Comparison of ENCODE assay signal across 9 cellular contexts in the genomic region with DNA sequence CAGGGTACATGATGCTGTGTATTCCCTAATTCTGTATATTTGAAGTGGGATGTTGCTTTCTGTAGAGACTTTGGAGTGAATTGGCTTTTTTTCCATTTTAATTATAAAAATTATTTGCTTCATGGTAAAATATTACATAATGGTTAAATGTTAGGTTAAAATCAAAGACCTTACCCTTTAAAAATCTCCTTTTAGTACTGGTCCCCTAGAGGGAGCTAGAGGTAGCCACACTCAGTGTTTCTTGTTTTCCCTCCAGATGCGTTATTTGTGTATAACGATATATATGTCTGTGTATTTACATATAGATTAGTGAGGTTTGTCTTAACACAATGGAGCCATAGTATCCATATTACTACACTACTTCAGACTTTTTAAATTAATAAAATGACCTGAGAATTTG.
DNase-seq lines count a peak whose midpoint lies in the region; ATAC-seq and TF ChIP-seq lines count a peak whose summit lies in the region.
"Had no signal": no experiment of that assay in that cellular context is flagged by ENCODE, and none has a peak within 500 bp of the region (broad histone marks: within the 10 kb centered on the region; RNA-seq: fewer than 3 reads in every experiment).

No MANE protein-coding gene starts in this region.

- H3K36me3 Mint-ChIP-seq in activated CD8-positive, alpha-beta memory T cell treated with anti-CD3 and anti-CD28 coated beads, Interleukin-2, amount 10 ng/mL, durations not matched to agents 7 days and 5 days, result no peaks in the 10 kb centered on the region

- no peak overlapping the region for H2BK5ac ChIP-seq in mesenchymal stem cell (ENCODE audit: low read depth, low read length, poor library complexity, severe bottlenecking)

- no peak overlapping the region for H2BK12ac ChIP-seq in mesenchymal stem cell (ENCODE audit: low read length in 2 of 2)

- H3K27ac ChIP-seq in foreskin keratinocyte (no peak overlapping the region), mesenchymal stem cell (ENCODE audit: low read length, poor library complexity, severe bottlenecking) (no peak overlapping the region)

- H3K27me3 Mint-ChIP-seq in activated CD8-positive, alpha-beta memory T cell treated with anti-CD3 and anti-CD28 coated beads, Interleukin-2, amount 10 ng/mL, durations not matched to agents 7 days and 5 days, result no peaks in the 10 kb centered on the region
- H3K27me3 Mint-ChIP-seq: activated CD4-positive, alpha-beta T cell treated with anti-CD3 and anti-CD28 coated beads for 36 hours had no signal

- H3K9ac ChIP-seq in mesenchymal stem cell (ENCODE audit: low read length), result no peak overlapping the region

- TF ChIP-seq CTCF in AG09319 (IDR thresholded peaks at IDR 0.05; ENCODE audit: low read depth, low read length) (peak; percentile 18), foreskin keratinocyte (conservative IDR thresholded peaks at IDR 0.05) (peak; percentile 27)

- no peaks in the 10 kb centered on the region for H3K9me3 ChIP-seq in mesenchymal stem cell (ENCODE audit: control insufficient read depth, low read length)

- no peak for DNase-seq in AG09319 (ENCODE audit: extremely low read depth, low read depth)
- DNase-seq in H7, result peak; percentile 43
- peak; percentile 34 for DNase-seq in RPMI7951 (ENCODE audit: low read depth)
- DNase-seq in foreskin keratinocyte, result no peak
- no peak for DNase-seq in mesenchymal stem cell
- no peak for DNase-seq in activated CD8-positive, alpha-beta memory T cell treated with anti-CD3 and anti-CD28 coated beads, Interleukin-2, amount 10 ng/mL, durations not matched to agents 7 days and 5 days
- no peak for DNase-seq in GDM1 (lab: John Stamatoyannopoulos, UW)
- DNase-seq: activated CD4-positive, alpha-beta T cell treated with anti-CD3 and anti-CD28 coated beads for 36 hours had no signal

- H3K36me3 ChIP-seq in H7 (replicated peaks; ENCODE audit: control insufficient read depth, insufficient read depth, low read length), result no peaks in the 10 kb centered on the region
- peaks cover 0 to 6% of the 10 kb centered on the region in 2 experiments for H3K36me3 ChIP-seq in mesenchymal stem cell (ENCODE audit: control insufficient read depth in 1 of 2, insufficient read depth in 2 of 2, low read depth in 1 of 2, low read length in 2 of 2)

- H3K4me1 ChIP-seq in foreskin keratinocyte, result no peaks in the 10 kb centered on the region
- H3K4me1 ChIP-seq in mesenchymal stem cell (ENCODE audit: control insufficient read depth, insufficient read depth, low read depth, low read length), result peaks cover 6% of the 10 kb centered on the region

- no peak overlapping the region for H3K27ac Mint-ChIP-seq in activated CD8-positive, alpha-beta memory T cell treated with anti-CD3 and anti-CD28 coated beads, Interleukin-2, amount 10 ng/mL, durations not matched to agents 7 days and 5 days
- H3K27ac Mint-ChIP-seq: activated CD4-positive, alpha-beta T cell treated with anti-CD3 and anti-CD28 coated beads for 36 hours had no signal

- H3K9me3 Mint-ChIP-seq in activated CD8-positive, alpha-beta memory T cell treated with anti-CD3 and anti-CD28 coated beads, Interleukin-2, amount 10 ng/mL, durations not matched to agents 7 days and 5 days (ENCODE audit: low read depth), result peaks cover 2% of the 10 kb centered on the region

- H3K27me3 ChIP-seq in H7 (ENCODE audit: control insufficient read depth, insufficient read depth, low read length) (no peaks in the 10 kb centered on the region), foreskin keratinocyte (no peaks in the 10 kb centered on the region), mesenchymal stem cell (ENCODE audit: control insufficient read depth in 1 of 2, insufficient read depth in 1 of 2, low read length in 2 of 2) (no peaks in the 10 kb centered on the region)

- no peaks in the 10 kb centered on the region for H3K4me1 Mint-ChIP-seq in activated CD8-positive, alpha-beta memory T cell treated with anti-CD3 and anti-CD28 coated beads, Interleukin-2, amount 10 ng/mL, durations not matched to agents 7 days and 5 days
- H3K4me1 Mint-ChIP-seq: activated CD4-positive, alpha-beta T cell treated with anti-CD3 and anti-CD28 coated beads for 36 hours had no signal

- H3K4ac ChIP-seq in mesenchymal stem cell (ENCODE audit: low read depth in 1 of 2, low read length in 2 of 2), result no peak overlapping the region

- no peak overlapping the region for H4K8ac ChIP-seq in mesenchymal stem cell (ENCODE audit: low read length)

- no peak overlapping the region for H3K23ac ChIP-seq in mesenchymal stem cell (ENCODE audit: low read length in 2 of 2)

- no peak overlapping the region for H2AFZ ChIP-seq in mesenchymal stem cell (ENCODE audit: low read depth, low read length)

- H4K91ac ChIP-seq in mesenchymal stem cell (ENCODE audit: low read length), result no peak overlapping the region

- H3K14ac ChIP-seq in mesenchymal stem cell (ENCODE audit: low read length in 2 of 2), result no peak overlapping the region

- no CpG with 5 or more reads among the region's 2 CpGs for WGBS in mesenchymal stem cell

- H3K4me3 Mint-ChIP-seq in activated CD8-positive, alpha-beta memory T cell treated with anti-CD3 and anti-CD28 coated beads, Interleukin-2, amount 10 ng/mL, durations not matched to agents 7 days and 5 days, result no peak overlapping the region
- H3K4me3 Mint-ChIP-seq: activated CD4-positive, alpha-beta T cell treated with anti-CD3 and anti-CD28 coated beads for 36 hours had no signal

- H2BK15ac ChIP-seq in mesenchymal stem cell (ENCODE audit: low read depth, poor library complexity, severe bottlenecking), result no peak overlapping the region

- H3K4me3 ChIP-seq in H7 (ENCODE audit: insufficient read depth, low read depth, low read length) (no peak overlapping the region), mesenchymal stem cell (ENCODE audit: insufficient read depth in 1 of 2, low read depth in 1 of 2, low read length in 2 of 2) (no peak overlapping the region)

- peaks cover 15% of the 10 kb centered on the region for H3K79me1 ChIP-seq in mesenchymal stem cell (replicated peaks; ENCODE audit: low read length, poor library complexity, severe bottlenecking)

- CTCF ChIA-PET in activated CD8-positive, alpha-beta memory T cell treated with anti-CD3 and anti-CD28 coated beads, Interleukin-2, amount 10 ng/mL, durations not matched to agents 7 days and 5 days (lab: Charles Lee), result no interaction called here

- no peak overlapping the region for H2BK120ac ChIP-seq in mesenchymal stem cell (ENCODE audit: low read depth, low read length)

- ATAC-seq in foreskin keratinocyte, result no peak
- ATAC-seq in HG03196 (IDR thresholded peaks at IDR 0.05; ENCODE audit: unreplicated experiment), result no peak
- no peak for ATAC-seq in activated CD8-positive, alpha-beta memory T cell treated with anti-CD3 and anti-CD28 coated beads, Interleukin-2, amount 10 ng/mL, durations not matched to agents 7 days and 5 days
- ATAC-seq: activated CD4-positive, alpha-beta T cell treated with anti-CD3 and anti-CD28 coated beads for 36 hours had no signal

- H3K18ac ChIP-seq in mesenchymal stem cell (ENCODE audit: low read depth in 1 of 2, low read length in 2 of 2), result no peak overlapping the region

- no peak overlapping the region for H3K4me2 ChIP-seq in mesenchymal stem cell (ENCODE audit: low read length, poor library complexity, severe bottlenecking)

- no peak overlapping the region for H2AK5ac ChIP-seq in mesenchymal stem cell (ENCODE audit: low read length, severe bottlenecking)

Comparison
In these comparisons a context has a peak if more than half of its experiments do, and no peak if none do; other contexts are left out.
1. DNase-seq: peak in H7 (single experiment) and RPMI7951 (single experiment); none in AG09319 (single experiment), foreskin keratinocyte (0 of 2), mesenchymal stem cell (single experiment), activated CD8-positive, alpha-beta memory T cell treated with anti-CD3 and anti-CD28 coated beads, Interleukin-2, amount 10 ng/mL, durations not matched to agents 7 days and 5 days (single experiment) and GDM1 (single experiment).